Comparison of ENCODE assay signal across 26 cellular contexts in the genomic region with DNA sequence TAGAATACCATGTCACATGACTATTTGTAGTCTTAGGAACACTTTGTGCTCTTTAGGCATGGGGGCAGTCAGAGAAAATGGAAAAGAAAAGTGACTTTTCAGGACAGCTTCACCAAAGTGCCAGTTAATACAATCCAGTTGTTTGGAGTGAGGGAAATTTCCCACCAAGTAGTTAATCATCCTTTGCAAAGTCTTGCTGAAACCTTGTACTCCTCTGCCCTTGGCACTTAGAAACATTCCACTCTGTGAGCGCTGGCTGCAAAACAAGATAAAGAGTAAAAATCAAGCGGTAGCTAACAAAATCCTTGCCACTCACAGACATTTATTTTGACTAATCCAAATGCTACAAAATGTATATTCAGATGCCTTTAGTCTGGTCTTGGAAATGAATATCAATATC.
"Had no signal": no experiment of that assay in that cellular context is flagged by ENCODE, and none has a peak within 500 bp of the region (broad histone marks: within the 10 kb centered on the region; RNA-seq: fewer than 3 reads in every experiment).

No MANE protein-coding gene starts in this region.

- H3K9me3 ChIP-seq: stomach, suprapubic skin, testis, thoracic aorta, thyroid gland, tibial artery, tibial nerve, transverse colon, upper lobe of left lung, upper lobe of right lung, uterus, vagina had no signal

- H3K27ac ChIP-seq: stomach, suprapubic skin, testis, thoracic aorta, thyroid gland, tibial artery, tibial nerve, transverse colon, upper lobe of left lung, upper lobe of right lung, uterus, vagina had no signal

- H3K27me3 ChIP-seq: stomach, suprapubic skin, testis, thyroid gland, tibial artery, tibial nerve, transverse colon, upper lobe of left lung, upper lobe of right lung, vagina had no signal

- H3K4me3 ChIP-seq: stomach, suprapubic skin, testis, thoracic aorta, thyroid gland, tibial artery, tibial nerve, transverse colon, upper lobe of left lung, upper lobe of right lung, uterus, vagina had no signal

- DNase-seq: stimulated activated CD4-positive, alpha-beta T cell treated with anti-CD3 and anti-CD28 coated beads, Interleukin-2, amount 100 ng/mL, for 48 hours; stimulated activated CD4-positive, alpha-beta T cell treated with anti-CD3 and anti-CD28 coated beads, Interleukin-4, amount 100 ng/mL, for 1 hour; stimulated activated CD4-positive, alpha-beta T cell treated with anti-CD3 and anti-CD28 coated beads, Interleukin-4, amount 100 ng/mL, for 24 hours; stimulated activated CD4-positive, alpha-beta T cell treated with anti-CD3 and anti-CD28 coated beads, Interleukin-4, amount 100 ng/mL, for 4 hours; stimulated activated CD8-positive, alpha-beta memory T cell treated with anti-CD3 and anti-CD28 coated beads, Interleukin-4, amount 100 ng/mL, for 48 hours; stimulated activated naive B cell treated with anti-CD40 and anti-IgM and Interleukin-4, amounts not matched to agents 10 μg/mL and 1 μg/mL and 100 μg/mL, for 72 hours; stimulated activated naive CD4-positive, alpha-beta T cell; stimulated activated naive CD4-positive, alpha-beta T cell treated with Interleukin-2 at 50 U/mL for 16 hours; stimulated activated naive CD8-positive, alpha-beta T cell treated with anti-CD3 and anti-CD28 coated beads, Interleukin-15, amount 100 ng/mL, for 72 hours; stimulated activated naive CD8-positive, alpha-beta T cell treated with anti-CD3 and anti-CD28 coated beads, Interleukin-15, Interleukin-2, amounts not matched to agents 100 U/mL and 50 U/mL, for 24 hours; stomach; substantia nigra; testis; thyroid gland; tibial artery; transverse colon; trophoblast cell; upper lobe of left lung; upper lobe of right lung; uterus had no signal

- ATAC-seq: stimulated activated effector memory CD8-positive, alpha-beta T cell treated with anti-CD3 and anti-CD28 coated beads, Interleukin-12 subunit alpha, Interleukin-12 subunit beta, amount 100 ng/mL, for 72 hours; stimulated activated memory B cell treated with anti-CD40 and anti-IgM and Interleukin-4, amounts not matched to agents 10 μg/mL and 1 μg/mL and 100 μg/mL, for 72 hours; stimulated activated naive B cell treated with anti-CD40 and anti-IgM and Interleukin-4, amounts not matched to agents 10 μg/mL and 1 μg/mL and 100 μg/mL, for 72 hours; stimulated activated naive CD8-positive, alpha-beta T cell treated with anti-CD3 and anti-CD28 coated beads, Interleukin-15, amount 100 ng/mL, for 72 hours; stimulated activated naive CD8-positive, alpha-beta T cell treated with anti-CD3 and anti-CD28 coated beads, Interleukin-15, Interleukin-2, amounts not matched to agents 100 U/mL and 50 U/mL, for 24 hours; upper lobe of right lung had no signal

- H3K36me3 ChIP-seq: stomach, suprapubic skin, thoracic aorta, thyroid gland, tibial artery, tibial nerve, transverse colon, upper lobe of left lung, upper lobe of right lung, uterus, vagina had no signal

- H3K4me1 ChIP-seq: stomach, suprapubic skin, testis, thyroid gland, tibial nerve, transverse colon, upper lobe of left lung, upper lobe of right lung, vagina had no signal
